Comparison of ENCODE assay signal across 2 cellular contexts in the genomic region with DNA sequence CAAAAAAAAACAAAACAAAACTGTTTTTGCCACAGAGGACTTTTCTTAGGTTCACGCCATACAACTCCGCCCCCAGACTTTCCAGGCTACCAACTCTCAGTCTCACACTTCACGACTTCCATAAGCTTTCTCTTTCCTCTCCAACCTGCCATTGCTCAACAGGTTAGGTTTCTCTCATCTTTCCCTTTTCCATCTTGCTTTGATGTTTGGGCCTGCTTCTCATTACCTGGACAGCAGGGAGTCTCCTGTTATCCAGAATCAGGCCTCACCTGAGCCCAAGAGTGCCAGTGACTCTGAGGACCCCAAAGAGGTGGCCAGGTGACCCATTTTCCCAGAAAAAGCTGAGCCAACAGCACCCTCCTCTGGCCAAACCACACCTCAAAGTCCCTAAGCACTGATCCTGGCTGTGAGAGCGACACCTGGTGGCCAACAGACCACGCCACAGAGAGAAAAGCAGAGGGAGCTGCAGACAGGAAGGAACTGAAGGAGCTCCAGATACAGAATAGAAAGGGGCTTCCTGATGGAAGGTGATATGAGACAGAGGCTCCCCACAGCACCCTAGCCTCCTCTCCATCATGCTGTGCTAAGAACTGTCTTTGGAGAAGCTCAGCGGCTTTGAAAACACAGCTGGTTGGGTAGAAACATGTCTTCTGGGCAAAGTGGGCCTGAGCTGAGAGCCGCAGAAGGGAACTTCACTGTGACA.
TF ChIP-seq lines count a peak whose summit lies in the region.

No MANE protein-coding gene starts in this region.

TF ChIP-seq in IMR-90, 13 proteins besides CTCF, POLR2A, EP300 and RAD21:
- TF ChIP-seq, protein P1, sequence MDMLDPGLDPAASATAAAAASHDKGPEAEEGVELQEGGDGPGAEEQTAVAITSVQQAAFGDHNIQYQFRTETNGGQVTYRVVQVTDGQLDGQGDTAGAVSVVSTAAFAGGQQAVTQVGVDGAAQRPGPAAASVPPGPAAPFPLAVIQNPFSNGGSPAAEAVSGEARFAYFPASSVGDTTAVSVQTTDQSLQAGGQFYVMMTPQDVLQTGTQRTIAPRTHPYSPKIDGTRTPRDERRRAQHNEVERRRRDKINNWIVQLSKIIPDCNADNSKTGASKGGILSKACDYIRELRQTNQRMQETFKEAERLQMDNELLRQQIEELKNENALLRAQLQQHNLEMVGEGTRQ (IDR thresholded peaks at IDR 0.05; ENCODE audit: low read depth, low read length) = peak; percentile 12; the same call in 1 of the 2 replicates
- TF ChIP-seq, protein P2, sequence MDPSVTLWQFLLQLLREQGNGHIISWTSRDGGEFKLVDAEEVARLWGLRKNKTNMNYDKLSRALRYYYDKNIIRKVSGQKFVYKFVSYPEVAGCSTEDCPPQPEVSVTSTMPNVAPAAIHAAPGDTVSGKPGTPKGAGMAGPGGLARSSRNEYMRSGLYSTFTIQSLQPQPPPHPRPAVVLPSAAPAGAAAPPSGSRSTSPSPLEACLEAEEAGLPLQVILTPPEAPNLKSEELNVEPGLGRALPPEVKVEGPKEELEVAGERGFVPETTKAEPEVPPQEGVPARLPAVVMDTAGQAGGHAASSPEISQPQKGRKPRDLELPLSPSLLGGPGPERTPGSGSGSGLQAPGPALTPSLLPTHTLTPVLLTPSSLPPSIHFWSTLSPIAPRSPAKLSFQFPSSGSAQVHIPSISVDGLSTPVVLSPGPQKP (IDR thresholded peaks at IDR 0.05; ENCODE audit: borderline replicate concordance, low read depth, low read length) = no peak
- TF ChIP-seq BHLHE40 (IDR thresholded peaks at IDR 0.05; ENCODE audit: low read depth, low read length) (no peak), RCOR1 (IDR thresholded peaks at IDR 0.05; ENCODE audit: insufficient replicate concordance, low read length) (no peak), MAZ (IDR thresholded peaks at IDR 0.05; ENCODE audit: borderline replicate concordance, low read depth, low read length) (no peak), NFE2L2 (IDR thresholded peaks at IDR 0.05; ENCODE audit: low read depth, low read length) (no peak), MAFK (IDR thresholded peaks at IDR 0.05; ENCODE audit: low read depth, low read length) (no peak; the same call in 1 of the 2 replicates), CHD1 (IDR thresholded peaks at IDR 0.05; ENCODE audit: low read depth, low read length) (no peak), MXI1 (IDR thresholded peaks at IDR 0.05; ENCODE audit: borderline replicate concordance, low read depth, low read length) (no peak), SMC3 (IDR thresholded peaks at IDR 0.05; ENCODE audit: low read depth, low read length) (peak; percentile 99), CEBPB (IDR thresholded peaks at IDR 0.05; ENCODE audit: low read depth, low read length) (no peak), FOS (IDR thresholded peaks at IDR 0.05; ENCODE audit: low read depth, low read length) (no peak), RFX5 (IDR thresholded peaks at IDR 0.05; ENCODE audit: low read depth, low read length) (no peak)

TF ChIP-seq in neural cell, 6 proteins besides CTCF, POLR2A, EP300 and RAD21:
- TF ChIP-seq POLR2AphosphoS5 (IDR thresholded peaks at IDR 0.05) (no peak), SMC3 (conservative IDR thresholded peaks at IDR 0.05; ENCODE audit: poor library complexity) (peak; percentile 100), MXI1 (conservative IDR thresholded peaks at IDR 0.05; ENCODE audit: poor library complexity, severe bottlenecking) (peak; percentile 41), TAF1 (IDR thresholded peaks at IDR 0.05; ENCODE audit: low read depth) (no peak), EZH2 (IDR thresholded peaks at IDR 0.05; ENCODE audit: borderline replicate concordance, insufficient read depth, low read length, poor library complexity, severe bottlenecking) (no peak)
- TF ChIP-seq, protein P3, sequence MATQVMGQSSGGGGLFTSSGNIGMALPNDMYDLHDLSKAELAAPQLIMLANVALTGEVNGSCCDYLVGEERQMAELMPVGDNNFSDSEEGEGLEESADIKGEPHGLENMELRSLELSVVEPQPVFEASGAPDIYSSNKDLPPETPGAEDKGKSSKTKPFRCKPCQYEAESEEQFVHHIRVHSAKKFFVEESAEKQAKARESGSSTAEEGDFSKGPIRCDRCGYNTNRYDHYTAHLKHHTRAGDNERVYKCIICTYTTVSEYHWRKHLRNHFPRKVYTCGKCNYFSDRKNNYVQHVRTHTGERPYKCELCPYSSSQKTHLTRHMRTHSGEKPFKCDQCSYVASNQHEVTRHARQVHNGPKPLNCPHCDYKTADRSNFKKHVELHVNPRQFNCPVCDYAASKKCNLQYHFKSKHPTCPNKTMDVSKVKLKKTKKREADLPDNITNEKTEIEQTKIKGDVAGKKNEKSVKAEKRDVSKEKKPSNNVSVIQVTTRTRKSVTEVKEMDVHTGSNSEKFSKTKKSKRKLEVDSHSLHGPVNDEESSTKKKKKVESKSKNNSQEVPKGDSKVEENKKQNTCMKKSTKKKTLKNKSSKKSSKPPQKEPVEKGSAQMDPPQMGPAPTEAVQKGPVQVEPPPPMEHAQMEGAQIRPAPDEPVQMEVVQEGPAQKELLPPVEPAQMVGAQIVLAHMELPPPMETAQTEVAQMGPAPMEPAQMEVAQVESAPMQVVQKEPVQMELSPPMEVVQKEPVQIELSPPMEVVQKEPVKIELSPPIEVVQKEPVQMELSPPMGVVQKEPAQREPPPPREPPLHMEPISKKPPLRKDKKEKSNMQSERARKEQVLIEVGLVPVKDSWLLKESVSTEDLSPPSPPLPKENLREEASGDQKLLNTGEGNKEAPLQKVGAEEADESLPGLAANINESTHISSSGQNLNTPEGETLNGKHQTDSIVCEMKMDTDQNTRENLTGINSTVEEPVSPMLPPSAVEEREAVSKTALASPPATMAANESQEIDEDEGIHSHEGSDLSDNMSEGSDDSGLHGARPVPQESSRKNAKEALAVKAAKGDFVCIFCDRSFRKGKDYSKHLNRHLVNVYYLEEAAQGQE (IDR thresholded peaks at IDR 0.05; ENCODE audit: borderline replicate concordance) = no peak
